ENCODE assay signal across 17 cellular contexts in genomic region chr2:206263959-206264603, GRCh38.
"Had no signal": no experiment of that assay in that cellular context is flagged by ENCODE, and none has a peak within 500 bp of the region (broad histone marks: within the 10 kb centered on the region; RNA-seq: fewer than 3 reads in every experiment).

No MANE protein-coding gene starts in this region.

- H3K36me3 Mint-ChIP-seq: memory B cell had no signal

- ATAC-seq: left ventricle myocardium superior, mucosa of descending colon had no signal

- H3K27ac Mint-ChIP-seq: activated naive CD4-positive, alpha-beta T cell treated with anti-CD3 and anti-CD28 coated beads for 36 hours; activated T-helper 2 cell treated with anti-CD3 and anti-CD28 coated beads, Interferon-gamma antibody, Interleukin-2, Interleukin-4, amounts not matched to agents 10 μg/mL and 5 μg/mL and 100 μg/mL, durations not matched to agents 14 hours and 24 hours and 36 hours; endodermal cell; memory B cell; nephron had no signal

- DNase-seq: activated naive CD4-positive, alpha-beta T cell treated with anti-CD3 and anti-CD28 coated beads for 36 hours; dorsolateral prefrontal cortex; endodermal cell; hippocampal formation; left ventricle myocardium superior; mucosa of descending colon; nucleus accumbens; stimulated activated CD4-positive, alpha-beta T cell treated with anti-CD3 and anti-CD28 coated beads, Interleukin-15, amount 100 ng/mL, for 24 hours; stimulated activated CD4-positive, alpha-beta T cell treated with anti-CD3 and anti-CD28 coated beads, Interleukin-4, amount 100 ng/mL, for 1 hour; stimulated activated naive CD4-positive, alpha-beta T cell treated with Interleukin-2 at 50 U/mL for 16 hours; SW 1271; trophoblast cell had no signal

- H3K4me3 Mint-ChIP-seq: activated naive CD4-positive, alpha-beta T cell treated with anti-CD3 and anti-CD28 coated beads for 36 hours; endodermal cell; memory B cell; nephron had no signal

- H3K4me3 ChIP-seq: dorsolateral prefrontal cortex, mucosa of descending colon, right atrium auricular region, suprapubic skin had no signal

- H3K4me1 ChIP-seq: right atrium auricular region had no signal

- H3K9me3 ChIP-seq: mucosa of descending colon, right atrium auricular region, suprapubic skin had no signal

- H3K27ac ChIP-seq: dorsolateral prefrontal cortex, right atrium auricular region, suprapubic skin had no signal

- H3K36me3 ChIP-seq: right atrium auricular region, suprapubic skin had no signal

- H3K9me3 Mint-ChIP-seq: activated naive CD4-positive, alpha-beta T cell treated with anti-CD3 and anti-CD28 coated beads for 36 hours; activated T-helper 2 cell treated with anti-CD3 and anti-CD28 coated beads, Interferon-gamma antibody, Interleukin-2, Interleukin-4, amounts not matched to agents 10 μg/mL and 5 μg/mL and 100 μg/mL, durations not matched to agents 14 hours and 24 hours and 36 hours; endodermal cell; memory B cell; nephron had no signal
